ENCODE assay signal across 30 cellular contexts in genomic region chr1:20093303-20093702, GRCh38. TPM values are rescaled to one million over a fixed set of nuclear protein-coding genes. Genes with fewer than 3 reads are reported as not detected.
DNase-seq lines count a peak whose midpoint lies in the region; ATAC-seq and TF ChIP-seq lines count a peak whose summit lies in the region.
"Had no signal": no experiment of that assay in that cellular context is flagged by ENCODE, and none has a peak within 500 bp of the region (broad histone marks: within the 10 kb centered on the region; RNA-seq: fewer than 3 reads in every experiment).

No MANE protein-coding gene starts in this region.

- intact Hi-C loops in right cardiac atrium (cut with DNase I), result no loop called here
- intact Hi-C loops in Right ventricle myocardium superior (cut with DNase I), result loop anchor here (5.0 to 10.0 kb wide), 2 partner anchors 116 to 401 kb away; partner anchors contain the start of gene PLA2G2A

- WGBS in right cardiac atrium, result 87% methylated on average over 5 of the region's 5 CpGs
- WGBS in gastroesophageal sphincter (ENCODE audit: low coverage in 1 of 2), 2 donors, result 81 to 100% methylated on average over 1 to 4 of the region's 5 CpGs

- peaks cover 0 to 1% of the 10 kb centered on the region in 2 donors for H3K9me3 Mint-ChIP-seq in stimulated activated naive B cell treated with anti-CD40 and anti-IgM and Interleukin-4, amounts not matched to agents 10 μg/mL and 1 μg/mL and 100 μg/mL, for 72 hours

- DNase-seq in right cardiac atrium (peak in 1 of 3 donors; percentile 55), Right ventricle myocardium superior (no peak), MG63 (no peak), DMS 273 (lab: John Stamatoyannopoulos, UW; ENCODE audit: unreplicated experiment) (no peak), RPMI8226 (no peak)
- DNase-seq in stimulated activated naive B cell treated with anti-CD40 and anti-IgM and Interleukin-4, amounts not matched to agents 10 μg/mL and 1 μg/mL and 100 μg/mL, for 72 hours, result no peak
- DNase-seq: C1 segment of cervical spinal cord; Caco-2; CD4-positive, alpha-beta memory T cell; DMS 273 treated with DMSO at 0.1 percent for 48 hours; DMS79; EL; GDM1; IMR-90; KG1; NCI-H1048; NCI-H1417; NCI-H1694; NCI-H2029 treated with DMSO at 0.1 percent for 48 hours; NCI-H226; NCI-H510A; NCI-H69; SJCRH30 had no signal

- H3K36me3 ChIP-seq in gastroesophageal sphincter (peaks cover 0 to 24% of the 10 kb centered on the region in 2 donors), MG63 (no peaks in the 10 kb centered on the region)
- H3K36me3 ChIP-seq: SJCRH30 had no signal

- TF ChIP-seq EP300 in gastroesophageal sphincter (IDR thresholded peaks at IDR 0.05), result no peak

- peak overlapping the region; percentile 80 for H3K27ac ChIP-seq in right cardiac atrium (ENCODE audit: low read length)
- peak overlapping the region in 3 of 4 donors; percentile 58 to 70 (median 65) for H3K27ac ChIP-seq in gastroesophageal sphincter
- H3K27ac ChIP-seq: SJCRH30 had no signal

- H3K4me1 ChIP-seq in right cardiac atrium (ENCODE audit: control insufficient read depth, insufficient read depth, low read length) (peaks cover 7% of the 10 kb centered on the region), gastroesophageal sphincter (peaks cover 0 to 18% (median 8%) of the 10 kb centered on the region in 3 donors)
- H3K4me1 ChIP-seq: Caco-2, SJCRH30 had no signal

- ATAC-seq in right cardiac atrium (peak; percentile 1 to 3), Right ventricle myocardium superior (ENCODE audit: poor library complexity) (no peak), gastroesophageal sphincter (no peak)
- no peak for ATAC-seq in stimulated activated naive B cell treated with anti-CD40 and anti-IgM and Interleukin-4, amounts not matched to agents 10 μg/mL and 1 μg/mL and 100 μg/mL, for 72 hours (replicated peaks)
- ATAC-seq: GM12878, HCT116, Panc1, SK-N-SH treated with all-trans-retinoic acid at 6 μM for 48 hours had no signal

- H3K4me1 Mint-ChIP-seq in stimulated activated naive B cell treated with anti-CD40 and anti-IgM and Interleukin-4, amounts not matched to agents 10 μg/mL and 1 μg/mL and 100 μg/mL, for 72 hours, result no peaks in the 10 kb centered on the region
- H3K4me1 Mint-ChIP-seq: CD4-positive, alpha-beta memory T cell had no signal

- H3K4me3 Mint-ChIP-seq in stimulated activated naive B cell treated with anti-CD40 and anti-IgM and Interleukin-4, amounts not matched to agents 10 μg/mL and 1 μg/mL and 100 μg/mL, for 72 hours, result no peak overlapping the region
- H3K4me3 Mint-ChIP-seq: CD4-positive, alpha-beta memory T cell had no signal

- H3K27me3 ChIP-seq in right cardiac atrium (ENCODE audit: control insufficient read depth, insufficient read depth), result no peaks in the 10 kb centered on the region
- H3K27me3 ChIP-seq in gastroesophageal sphincter, result no peaks in the 10 kb centered on the region
- H3K27me3 ChIP-seq in MG63, result no peaks in the 10 kb centered on the region
- H3K27me3 ChIP-seq: SJCRH30 had no signal

- TF ChIP-seq POLR2A in gastroesophageal sphincter (IDR thresholded peaks at IDR 0.05), result no peak

- H3K4me3 ChIP-seq in right cardiac atrium (ENCODE audit: low read length) (no peak overlapping the region), gastroesophageal sphincter (no peak overlapping the region), MG63 (no peak overlapping the region)
- H3K4me3 ChIP-seq: GM12878, SJCRH30 had no signal

- TF ChIP-seq CTCF in gastroesophageal sphincter (IDR thresholded peaks at IDR 0.05), result no peak

- H3K27me3 Mint-ChIP-seq in stimulated activated naive B cell treated with anti-CD40 and anti-IgM and Interleukin-4, amounts not matched to agents 10 μg/mL and 1 μg/mL and 100 μg/mL, for 72 hours, result peaks cover 15 to 17% of the 10 kb centered on the region in 2 donors

- H3K36me3 Mint-ChIP-seq in stimulated activated naive B cell treated with anti-CD40 and anti-IgM and Interleukin-4, amounts not matched to agents 10 μg/mL and 1 μg/mL and 100 μg/mL, for 72 hours, result no peaks in the 10 kb centered on the region
- H3K36me3 Mint-ChIP-seq: CD4-positive, alpha-beta memory T cell had no signal

- peak overlapping the region; percentile 11 for H3K27ac Mint-ChIP-seq in stimulated activated naive B cell treated with anti-CD40 and anti-IgM and Interleukin-4, amounts not matched to agents 10 μg/mL and 1 μg/mL and 100 μg/mL, for 72 hours

- no peaks in the 10 kb centered on the region for H3K9me3 ChIP-seq in right cardiac atrium (ENCODE audit: control insufficient read depth, low read length)
- peaks cover 0 to 3% (median 0%) of the 10 kb centered on the region in 3 donors for H3K9me3 ChIP-seq in gastroesophageal sphincter
- no peaks in the 10 kb centered on the region for H3K9me3 ChIP-seq in MG63
- H3K9me3 ChIP-seq: Caco-2 had no signal

RNA-seq across cellular contexts. Expression of gene PLA2G5, which starts 23.3 kb away (rescaled TPM):
- total RNA-seq in right cardiac atrium (100 to 1,000 TPM in 2 of 4 donors, 10 to 100 TPM in 2; 91.6 to 122 (median 101) TPM), Right ventricle myocardium superior (56.7 TPM), gastroesophageal sphincter (10 to 100 TPM in 3 of 4 donors, 1 to 10 TPM in 1; 8.8 to 47.1 (median 23.4) TPM)
- polyA plus RNA-seq in right cardiac atrium, result 165 TPM
- total RNA-seq in MG63 (2014; rRNA removed; shearing (Covaris generic); ENCODE audit: low replicate concordance), result 2.4 TPM in 1 of 2 replicates, not detected in the other
- total RNA-seq: A673; Caco-2; CD4-positive, alpha-beta memory T cell; H1; IMR-90 had no signal
- polyA plus RNA-seq: CD4-positive, alpha-beta memory T cell; IMR-90 had no signal

RNA-seq across cellular contexts. Expression of gene PLA2G2D, which starts 26.0 kb away (rescaled TPM):
- not detected for total RNA-seq in right cardiac atrium
- polyA plus RNA-seq in right cardiac atrium, result not detected
- total RNA-seq in Right ventricle myocardium superior, result not detected
- total RNA-seq in gastroesophageal sphincter, result not detected
- not detected in 2 replicates for total RNA-seq in MG63 (2014; rRNA removed; shearing (Covaris generic); ENCODE audit: low replicate concordance)
- total RNA-seq: A673; Caco-2; CD4-positive, alpha-beta memory T cell; H1; IMR-90; SJCRH30 had no signal
- polyA plus RNA-seq: H1, IMR-90 had no signal

RNA-seq across cellular contexts. Expression of gene PLA2G2F, which starts 45.8 kb away (rescaled TPM):
- total RNA-seq in right cardiac atrium, result not detected
- not detected for polyA plus RNA-seq in right cardiac atrium
- not detected for total RNA-seq in Right ventricle myocardium superior
- total RNA-seq in gastroesophageal sphincter, result not detected
- not detected in 2 replicates for total RNA-seq in MG63 (2014; rRNA removed; shearing (Covaris generic); ENCODE audit: low replicate concordance)
- total RNA-seq: A673; Caco-2; CD4-positive, alpha-beta memory T cell; GM12878; H1; IMR-90; SJCRH30 had no signal
- polyA plus RNA-seq: CD4-positive, alpha-beta memory T cell; H1; IMR-90 had no signal

Comparison
In these comparisons a context has a peak if more than half of its experiments do, and no peak if none do; other contexts are left out.
1. ATAC-seq: peak in right cardiac atrium (2 of 2); none in Right ventricle myocardium superior (single experiment), gastroesophageal sphincter (single experiment) and stimulated activated naive B cell treated with anti-CD40 and anti-IgM and Interleukin-4, amounts not matched to agents 10 μg/mL and 1 μg/mL and 100 μg/mL, for 72 hours (0 of 2).